8 cellular contexts compared by ENCODE assay signal in the genomic region with DNA sequence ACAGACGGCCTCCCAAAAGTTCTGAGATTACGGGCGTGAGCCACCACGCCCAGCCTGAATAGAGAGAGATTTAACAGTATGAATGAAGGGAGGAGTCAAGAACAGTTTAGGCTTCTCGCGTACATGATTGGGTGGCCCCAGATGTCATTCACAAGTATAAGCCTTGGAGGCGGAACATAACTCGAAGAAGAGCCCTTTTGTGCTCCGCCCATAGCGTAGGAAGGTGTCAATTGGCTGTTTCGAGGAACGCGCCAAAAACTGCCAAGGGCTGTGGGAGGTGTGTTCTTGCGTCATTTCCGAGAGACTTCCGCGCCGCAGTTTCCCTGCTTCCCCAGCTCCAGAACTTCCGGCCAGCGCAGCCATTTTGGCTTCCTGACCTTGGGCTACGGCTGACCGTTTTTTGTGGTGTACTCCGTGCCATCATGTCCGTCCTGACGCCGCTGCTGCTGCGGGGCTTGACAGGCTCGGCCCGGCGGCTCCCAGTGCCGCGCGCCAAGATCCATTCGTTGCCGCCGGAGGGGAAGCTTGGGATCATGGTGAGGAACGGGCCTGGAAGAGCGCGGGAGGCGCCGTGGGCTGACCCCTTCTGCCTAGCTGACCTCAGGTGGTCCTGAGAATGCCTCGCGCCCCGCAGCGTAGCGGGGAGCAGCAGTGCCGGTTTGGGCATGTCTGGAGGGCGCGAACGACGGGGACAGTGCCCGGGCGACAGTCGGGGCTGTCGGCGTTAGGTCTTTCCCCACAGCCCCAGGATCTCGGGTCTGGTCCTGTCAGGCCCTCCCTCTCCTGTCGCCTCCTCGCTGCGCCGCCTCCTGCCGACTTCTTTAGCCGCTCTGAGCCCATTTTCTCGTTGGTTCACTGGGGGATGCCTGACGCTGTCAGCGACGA.
DNase-seq lines count a peak whose midpoint lies in the region; ATAC-seq and TF ChIP-seq lines count a peak whose summit lies in the region.

Gene COX8A, plus strand, starts transcription at position 362 of the 885 bp plus-strand sequence. Its CDS starts 61 bp downstream, at position 423.

- peak; percentile 100 for DNase-seq in AG10803 (ENCODE audit: low read depth)
- DNase-seq in NCI-H446 treated with DMSO at 0.1 percent for 48 hours (lab: John Stamatoyannopoulos, UW) = peak; percentile 99
- peak; percentile 100 for DNase-seq in cerebellar cortex (ENCODE audit: low spot score)
- peak; percentile 100 for DNase-seq in iris pigment epithelial cell (ENCODE audit: low read depth)
- DNase-seq in stimulated activated CD4-positive, alpha-beta T cell treated with anti-CD3 and anti-CD28 coated beads, Interleukin-12 subunit alpha, Interleukin-12 subunit beta, amount 100 ng/mL, for 24 hours (ENCODE audit: low read depth in 2 of 2) = peak; percentile 88 to 95

- peak; percentile 35 for TF ChIP-seq CTCF in AG10803 (conservative IDR thresholded peaks at IDR 0.05; ENCODE audit: low read length)

- ATAC-seq in GM19035 (IDR thresholded peaks at IDR 0.05; ENCODE audit: unreplicated experiment) (peak; percentile 96), HG03354 (IDR thresholded peaks at IDR 0.05; ENCODE audit: poor library complexity, severe bottlenecking, unreplicated experiment) (peak; percentile 98)
- peak; percentile 99 for ATAC-seq in activated CD4-positive, CD25-positive, alpha-beta regulatory T cell treated with anti-CD3 and anti-CD28 coated beads, Interleukin-2, amount 50 U/mL, for 24 hours

- H3K4me3 ChIP-seq in AG10803 (ENCODE audit: low read length) = peak within 1 kb of the TSS; percentile 98

Comparison
In these comparisons a context has a peak if more than half of its experiments do, and no peak if none do; other contexts are left out.
1. Peak in every context shown above with its lines: DNase-seq, ATAC-seq and H3K4me3 ChIP-seq.